27 cellular contexts compared by ENCODE assay signal in genomic region chr7:116733924-116734591, GRCh38.
DNase-seq lines count a peak whose midpoint lies in the region; ATAC-seq and TF ChIP-seq lines count a peak whose summit lies in the region.
"Had no signal": no experiment of that assay in that cellular context is flagged by ENCODE, and none has a peak within 500 bp of the region (broad histone marks: within the 10 kb centered on the region; RNA-seq: fewer than 3 reads in every experiment).

No MANE protein-coding gene starts in this region.

- peaks cover 3 to 4% of the 10 kb centered on the region in 2 experiments; a peak in 2 of 4 replicates for H3K79me1 ChIP-seq in IMR-90 (ENCODE audit: low read depth in 1 of 2, low read length in 2 of 2)

- H3K4me3 ChIP-seq in IMR-90 (ENCODE audit: insufficient read depth, low read depth, low read length) = no peak overlapping the region
- no peak overlapping the region for H3K4me3 ChIP-seq in gastrocnemius medialis
- H3K4me3 ChIP-seq in testis = no peak overlapping the region
- H3K4me3 ChIP-seq: left lung, PC-9 had no signal

- H3K4ac ChIP-seq in IMR-90 (ENCODE audit: low read depth, low read length) = no peak overlapping the region

- TF ChIP-seq POLR2A in IMR-90 (IDR thresholded peaks at IDR 0.05; ENCODE audit: low read depth, low read length) (no peak), gastrocnemius medialis (IDR thresholded peaks at IDR 0.05) (no peak), testis (IDR thresholded peaks at IDR 0.05) (no peak)

- H2BK15ac ChIP-seq in IMR-90 (ENCODE audit: low read depth, low read length) = no peak overlapping the region

- H2AK5ac ChIP-seq in IMR-90 (ENCODE audit: low read depth, low read length) = no peak overlapping the region

- intact Hi-C loops in IMR-90 (cut with micrococcal nuclease) (no loop called here), gastrocnemius medialis (cut with DNase I; ENCODE audit: low total_unique reads) (loop anchor here (5.0 kb wide), 1 partner anchor 73 kb away; no protein-coding TSS in a partner anchor), testis (cut with DNase I; ENCODE audit: low total_unique reads) (no loop called here)

- CTCF ChIA-PET in IMR-90 (lab: Yijun Ruan, JAX) = no interaction called here

- no peaks in the 10 kb centered on the region for H3K27me3 ChIP-seq in IMR-90 (ENCODE audit: control insufficient read depth, insufficient read depth, low read length)
- no peaks in the 10 kb centered on the region for H3K27me3 ChIP-seq in gastrocnemius medialis
- no peaks in the 10 kb centered on the region for H3K27me3 ChIP-seq in testis
- H3K27me3 ChIP-seq: BE2C, left lung had no signal

- dilution Hi-C loops in IMR-90 (cut with HindIII; ENCODE audit: low sequenced_read_pairs, unreplicated experiment) = no loop called here

- H3K9ac ChIP-seq in IMR-90 (ENCODE audit: low read depth, low read length) = no peak overlapping the region

- TF ChIP-seq RAD21 in IMR-90 (IDR thresholded peaks at IDR 0.05; ENCODE audit: low read length) = no peak

- H3K14ac ChIP-seq in IMR-90 (replicated peaks; ENCODE audit: low read depth, low read length) = no peak overlapping the region

- no peak for TF ChIP-seq CTCF in IMR-90 (conservative IDR thresholded peaks at IDR 0.05; ENCODE audit: low read depth, low read length)
- TF ChIP-seq CTCF in gastrocnemius medialis (IDR thresholded peaks at IDR 0.05 in 4 of 5, conservative IDR thresholded peaks at IDR 0.05 in 1 of 5) = no peak
- no peak for TF ChIP-seq CTCF in testis (IDR thresholded peaks at IDR 0.05)

- H3K36me3 ChIP-seq in IMR-90 (ENCODE audit: control insufficient read depth, insufficient read depth, low read length) (no peaks in the 10 kb centered on the region), gastrocnemius medialis (no peaks in the 10 kb centered on the region), testis (ENCODE audit: low read depth, missing control alignments) (no peaks in the 10 kb centered on the region)
- H3K36me3 ChIP-seq: BE2C, left lung, WERI-Rb-1 had no signal

- H2BK5ac ChIP-seq in IMR-90 (ENCODE audit: low read depth, low read length, poor library complexity, severe bottlenecking) = no peak overlapping the region

- H3K4me2 ChIP-seq in IMR-90 (ENCODE audit: low read depth, low read length) = peak overlapping the region; percentile 1; the same call in 1 of the 2 replicates
- H3K4me2 ChIP-seq: PC-9 had no signal

- DNase-seq in IMR-90 (no peak), RPMI8226 (peak; percentile 7), germinal center (ENCODE audit: low spot score) (peak; percentile 5), gastrocnemius medialis (no peak), testis (no peak), NCI-H524 (lab: John Stamatoyannopoulos, UW) (no peak)
- DNase-seq: activated CD4-positive, alpha-beta T cell treated with anti-CD3 and anti-CD28 coated beads for 48 hours; activated T-cell treated with anti-CD3 and anti-CD28 coated beads for 4 hours; BE2C; effector CD8-positive, alpha-beta T cell; erythroblast; head of caudate nucleus; left lung; naive thymus-derived CD4-positive, alpha-beta T cell; NCI-H1105; NCI-H187 treated with DMSO at 0.1 percent for 48 hours; NCI-H524 treated with DMSO at 0.1 percent for 48 hours; nucleus accumbens; PC-9; SHP77 treated with DMSO at 0.1 percent for 48 hours; T1000; trophoblast cell; WERI-Rb-1 had no signal

- H2AFZ ChIP-seq in IMR-90 (replicated peaks; ENCODE audit: low read length, poor library complexity) = no peak overlapping the region
- H2AFZ ChIP-seq: PC-9 had no signal

- in situ Hi-C loops in IMR-90 (cut with MboI; ENCODE audit: low sequenced_read_pairs) = no loop called here
- in situ Hi-C loops in gastrocnemius medialis (cut with MboI; ENCODE audit: low sequenced_read_pairs in 4 of 4) = no loop called here

- H3K9me3 ChIP-seq in IMR-90 (ENCODE audit: control insufficient read depth, insufficient read depth, low read length) (no peaks in the 10 kb centered on the region), gastrocnemius medialis (no peaks in the 10 kb centered on the region), testis (no peaks in the 10 kb centered on the region)
- H3K9me3 ChIP-seq: BE2C, left lung had no signal

- WGBS in IMR-90 (ENCODE audit: extremely low coverage in 2 of 2, insufficient read length in 1 of 2), 2 experiments = no CpG with 5 or more reads among the region's 4 CpGs
- 47 to 55% methylated on average over 4 of the region's 4 CpGs for WGBS in testis, 2 donors

- H3K18ac ChIP-seq in IMR-90 (ENCODE audit: low read depth, low read length) = peak overlapping the region; percentile 30; the same call in 1 of the 2 replicates

- H4K91ac ChIP-seq in IMR-90 (ENCODE audit: insufficient read depth, low read depth, low read length) = no peak overlapping the region

- H4K8ac ChIP-seq in IMR-90 (ENCODE audit: low read depth in 2 of 2, low read length in 2 of 2) = no peak overlapping the region

- H3K9me1 ChIP-seq in IMR-90 (ENCODE audit: insufficient read depth, low read length) = no peaks in the 10 kb centered on the region; the same call in 1 of the 2 replicates

- no peak overlapping the region for H2AK9ac ChIP-seq in IMR-90 (replicated peaks; ENCODE audit: low read depth, low read length, poor library complexity)

- BruUV-seq in IMR-90 (replicated peaks; lab: Mats Ljungman, UMichigan) = no TSS peak

- no peak overlapping the region for H3K23ac ChIP-seq in IMR-90 (ENCODE audit: low read depth, low read length)

- H2BK120ac ChIP-seq in IMR-90 (ENCODE audit: low read depth, low read length) = no peak overlapping the region

- H3K56ac ChIP-seq in IMR-90 (ENCODE audit: extremely low read depth, insufficient read depth, low read length) = no peak overlapping the region

- H4K20me1 ChIP-seq in IMR-90 (ENCODE audit: insufficient read depth, low read length) = no peaks in the 10 kb centered on the region

- ATAC-seq in IMR-90 (ENCODE audit: low read depth) (no peak), gastrocnemius medialis (peak; percentile 46 to 60), HG02852 (IDR thresholded peaks at IDR 0.05; ENCODE audit: unreplicated experiment) (no peak), GM21529 (IDR thresholded peaks at IDR 0.05; ENCODE audit: unreplicated experiment) (no peak)
- ATAC-seq: HepG2; left lung; stimulated activated effector memory CD8-positive, alpha-beta T cell treated with anti-CD3 and anti-CD28 coated beads, Interleukin-12 subunit alpha, Interleukin-12 subunit beta, amount 100 ng/mL, for 72 hours had no signal

- no peak overlapping the region for H3K27ac ChIP-seq in IMR-90 (ENCODE audit: insufficient read depth, low read length)
- H3K27ac ChIP-seq in gastrocnemius medialis = peak overlapping the region in 3 of 4 donors; percentile 23 to 53 (median 25)
- H3K27ac ChIP-seq in testis = no peak overlapping the region
- H3K27ac ChIP-seq: left lung, PC-9, WERI-Rb-1 had no signal

- POLR2A ChIA-PET in IMR-90 (lab: Charles Lee; ENCODE audit: unreplicated experiment) = no interaction called here

- H3K4me1 ChIP-seq in IMR-90 (ENCODE audit: control insufficient read depth, insufficient read depth, low read length) (peaks cover 8% of the 10 kb centered on the region), gastrocnemius medialis (peaks cover 48 to 50% of the 10 kb centered on the region in 2 donors), testis (no peaks in the 10 kb centered on the region)
- H3K4me1 ChIP-seq: BE2C, left lung had no signal

- no peak overlapping the region for H2BK20ac ChIP-seq in IMR-90 (ENCODE audit: low read depth, low read length)

- H4K5ac ChIP-seq in IMR-90 (ENCODE audit: low read depth, low read length) = no peak overlapping the region

TF ChIP-seq in IMR-90, 13 proteins besides CTCF, POLR2A, EP300 and RAD21:
- TF ChIP-seq SMC3 (IDR thresholded peaks at IDR 0.05; ENCODE audit: low read depth, low read length) (no peak), MAZ (IDR thresholded peaks at IDR 0.05; ENCODE audit: borderline replicate concordance, low read depth, low read length) (no peak), MXI1 (IDR thresholded peaks at IDR 0.05; ENCODE audit: borderline replicate concordance, low read depth, low read length) (no peak), NFE2L2 (IDR thresholded peaks at IDR 0.05; ENCODE audit: low read depth, low read length) (no peak), FOS (IDR thresholded peaks at IDR 0.05; ENCODE audit: low read depth, low read length) (no peak), BHLHE40 (IDR thresholded peaks at IDR 0.05; ENCODE audit: low read depth, low read length) (no peak), MAFK (IDR thresholded peaks at IDR 0.05; ENCODE audit: low read depth, low read length) (no peak), RFX5 (IDR thresholded peaks at IDR 0.05; ENCODE audit: low read depth, low read length) (no peak)

Comparison
In these comparisons a context has a peak if more than half of its experiments do, and no peak if none do; other contexts are left out.
1. ATAC-seq: peak in gastrocnemius medialis (2 of 2); none in IMR-90 (single experiment), HG02852 (single experiment) and GM21529 (single experiment).
2. DNase-seq: peak in RPMI8226 (single experiment) and germinal center (single experiment); none in IMR-90 (single experiment), gastrocnemius medialis (0 of 2), testis (single experiment) and NCI-H524 (0 of 2).
3. H3K27ac ChIP-seq: peak in gastrocnemius medialis (3 of 4); none in IMR-90 (single experiment) and testis (0 of 2).